Comparison of ENCODE assay signal across 1 cellular context in genomic region chr14:74620497-74620921, GRCh38.
TF ChIP-seq lines count a peak whose summit lies in the region.

No MANE protein-coding gene starts in this region.

TF ChIP-seq in K562, 482 proteins besides CTCF, POLR2A, EP300 and RAD21 (continued from another document and continues in another):
- TF ChIP-seq, protein P1, sequence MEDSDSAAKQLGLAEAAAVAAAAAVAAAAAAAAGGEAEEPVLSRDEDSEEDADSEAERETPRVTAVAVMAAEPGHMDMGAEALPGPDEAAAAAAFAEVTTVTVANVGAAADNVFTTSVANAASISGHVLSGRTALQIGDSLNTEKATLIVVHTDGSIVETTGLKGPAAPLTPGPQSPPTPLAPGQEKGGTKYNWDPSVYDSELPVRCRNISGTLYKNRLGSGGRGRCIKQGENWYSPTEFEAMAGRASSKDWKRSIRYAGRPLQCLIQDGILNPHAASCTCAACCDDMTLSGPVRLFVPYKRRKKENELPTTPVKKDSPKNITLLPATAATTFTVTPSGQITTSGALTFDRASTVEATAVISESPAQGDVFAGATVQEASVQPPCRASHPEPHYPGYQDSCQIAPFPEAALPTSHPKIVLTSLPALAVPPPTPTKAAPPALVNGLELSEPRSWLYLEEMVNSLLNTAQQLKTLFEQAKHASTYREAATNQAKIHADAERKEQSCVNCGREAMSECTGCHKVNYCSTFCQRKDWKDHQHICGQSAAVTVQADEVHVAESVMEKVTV (CRISPR knock-in tag; IDR thresholded peaks at IDR 0.05) = no peak
- no peak for TF ChIP-seq FOXJ3 (CRISPR knock-in tag; IDR thresholded peaks at IDR 0.05)
- no peak for TF ChIP-seq ZNF277 (CRISPR knock-in tag; IDR thresholded peaks at IDR 0.05; ENCODE audit: borderline replicate concordance)
- TF ChIP-seq SMARCA5 (IDR thresholded peaks at IDR 0.05) = peak; percentile 13; the same call in 1 of the 2 replicates
- no peak for TF ChIP-seq IRF2 (CRISPR knock-in tag; IDR thresholded peaks at IDR 0.05)
- no peak for TF ChIP-seq ZNF274 (IDR thresholded peaks at IDR 0.05; ENCODE audit: borderline replicate concordance, low read depth, low read length)
- no peak for TF ChIP-seq PTBP1 (IDR thresholded peaks at IDR 0.05; ENCODE audit: low read depth, low read length)
- no peak for TF ChIP-seq MTF1 (CRISPR knock-in tag; IDR thresholded peaks at IDR 0.05; ENCODE audit: borderline replicate concordance)
- TF ChIP-seq TAF9B (IDR thresholded peaks at IDR 0.05; ENCODE audit: partially characterized antibody) = no peak
- TF ChIP-seq HOXB6 (CRISPR knock-in tag; IDR thresholded peaks at IDR 0.05; ENCODE audit: borderline replicate concordance) = no peak
- no peak for TF ChIP-seq ZZZ3 (IDR thresholded peaks at IDR 0.05)
- TF ChIP-seq BRD4 (IDR thresholded peaks at IDR 0.05) = no peak
- TF ChIP-seq ZNF696 (CRISPR knock-in tag; conservative IDR thresholded peaks at IDR 0.05) = no peak
- TF ChIP-seq ILK (tag; IDR thresholded peaks at IDR 0.05; ENCODE audit: borderline replicate concordance, low read depth) = no peak
- TF ChIP-seq NFE2L1 (tag; IDR thresholded peaks at IDR 0.05; ENCODE audit: borderline replicate concordance, low read depth) = no peak
- no peak for TF ChIP-seq RBM39 (optimal IDR thresholded peaks at IDR 0.05; ENCODE audit: low read depth, low read length)
- no peak for TF ChIP-seq FOXO4 (CRISPR knock-in tag; IDR thresholded peaks at IDR 0.05)
- TF ChIP-seq ELF4 (CRISPR knock-in tag; IDR thresholded peaks at IDR 0.05) = no peak
- TF ChIP-seq FOXP1 (CRISPR knock-in tag; IDR thresholded peaks at IDR 0.05) = no peak
- no peak for TF ChIP-seq L3MBTL2 (IDR thresholded peaks at IDR 0.05)
- no peak for TF ChIP-seq POLR2H (tag; IDR thresholded peaks at IDR 0.05; ENCODE audit: low read depth)
- no peak; the same call in 1 of the 2 replicates for TF ChIP-seq NCOR1 (IDR thresholded peaks at IDR 0.05)
- no peak for TF ChIP-seq PTTG1 (tag; IDR thresholded peaks at IDR 0.05; ENCODE audit: low read depth)
- no peak for TF ChIP-seq ZNF507 (tag; conservative IDR thresholded peaks at IDR 0.05)
- TF ChIP-seq HMG20B (CRISPR knock-in tag; IDR thresholded peaks at IDR 0.05) = no peak
- TF ChIP-seq XRCC3 (IDR thresholded peaks at IDR 0.05) = no peak
- TF ChIP-seq TAL1 (IDR thresholded peaks at IDR 0.05) = peak; percentile 63
- TF ChIP-seq, protein P2, sequence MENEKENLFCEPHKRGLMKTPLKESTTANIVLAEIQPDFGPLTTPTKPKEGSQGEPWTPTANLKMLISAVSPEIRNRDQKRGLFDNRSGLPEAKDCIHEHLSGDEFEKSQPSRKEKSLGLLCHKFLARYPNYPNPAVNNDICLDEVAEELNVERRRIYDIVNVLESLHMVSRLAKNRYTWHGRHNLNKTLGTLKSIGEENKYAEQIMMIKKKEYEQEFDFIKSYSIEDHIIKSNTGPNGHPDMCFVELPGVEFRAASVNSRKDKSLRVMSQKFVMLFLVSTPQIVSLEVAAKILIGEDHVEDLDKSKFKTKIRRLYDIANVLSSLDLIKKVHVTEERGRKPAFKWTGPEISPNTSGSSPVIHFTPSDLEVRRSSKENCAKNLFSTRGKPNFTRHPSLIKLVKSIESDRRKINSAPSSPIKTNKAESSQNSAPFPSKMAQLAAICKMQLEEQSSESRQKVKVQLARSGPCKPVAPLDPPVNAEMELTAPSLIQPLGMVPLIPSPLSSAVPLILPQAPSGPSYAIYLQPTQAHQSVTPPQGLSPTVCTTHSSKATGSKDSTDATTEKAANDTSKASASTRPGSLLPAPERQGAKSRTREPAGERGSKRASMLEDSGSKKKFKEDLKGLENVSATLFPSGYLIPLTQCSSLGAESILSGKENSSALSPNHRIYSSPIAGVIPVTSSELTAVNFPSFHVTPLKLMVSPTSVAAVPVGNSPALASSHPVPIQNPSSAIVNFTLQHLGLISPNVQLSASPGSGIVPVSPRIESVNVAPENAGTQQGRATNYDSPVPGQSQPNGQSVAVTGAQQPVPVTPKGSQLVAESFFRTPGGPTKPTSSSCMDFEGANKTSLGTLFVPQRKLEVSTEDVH (IDR thresholded peaks at IDR 0.05; ENCODE audit: low read depth, partially characterized antibody) = no peak
- TF ChIP-seq GABPB2 (CRISPR knock-in tag; conservative IDR thresholded peaks at IDR 0.05) = no peak
- TF ChIP-seq ZBTB7A (IDR thresholded peaks at IDR 0.05; ENCODE audit: borderline replicate concordance, control insufficient read depth, low read depth, low read length) = no peak
- no peak for TF ChIP-seq CSDE1 (IDR thresholded peaks at IDR 0.05)
- no peak for TF ChIP-seq SRSF1 (IDR thresholded peaks at IDR 0.05; ENCODE audit: low read depth, low read length)
- TF ChIP-seq, protein P3, sequence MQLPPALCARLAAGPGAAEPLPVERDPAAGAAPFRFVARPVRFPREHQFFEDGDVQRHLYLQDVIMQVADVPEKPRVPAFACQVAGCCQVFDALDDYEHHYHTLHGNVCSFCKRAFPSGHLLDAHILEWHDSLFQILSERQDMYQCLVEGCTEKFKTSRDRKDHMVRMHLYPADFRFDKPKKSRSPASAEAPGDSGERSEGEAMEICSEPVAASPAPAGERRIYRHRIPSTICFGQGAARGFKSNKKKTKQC (CRISPR knock-in tag; IDR thresholded peaks at IDR 0.05) = no peak
- no peak for TF ChIP-seq EZH2 (IDR thresholded peaks at IDR 0.05; ENCODE audit: borderline replicate concordance, low read depth, low read length)
- no peak for TF ChIP-seq ERF (CRISPR knock-in tag; IDR thresholded peaks at IDR 0.05)
- no peak for TF ChIP-seq BCOR (IDR thresholded peaks at IDR 0.05)
- TF ChIP-seq ZNF318 (IDR thresholded peaks at IDR 0.05; ENCODE audit: borderline replicate concordance in 1 of 2, low read depth in 1 of 2) = no peak
- TF ChIP-seq ATF1 (CRISPR knock-in tag; IDR thresholded peaks at IDR 0.05) = no peak
- no peak for TF ChIP-seq ATF1 (tag; IDR thresholded peaks at IDR 0.05)
- TF ChIP-seq TOE1 (IDR thresholded peaks at IDR 0.05; ENCODE audit: borderline replicate concordance) = no peak
- TF ChIP-seq TOE1 (CRISPR knock-in tag; IDR thresholded peaks at IDR 0.05; ENCODE audit: borderline replicate concordance, low read depth) = no peak
- no peak for TF ChIP-seq HNRNPL (IDR thresholded peaks at IDR 0.05; ENCODE audit: low read depth, low read length)
- TF ChIP-seq TAF15 (IDR thresholded peaks at IDR 0.05; ENCODE audit: low read depth, low read length) = no peak
- TF ChIP-seq XRCC5 (IDR thresholded peaks at IDR 0.05; ENCODE audit: low read depth, low read length) = no peak
- peak; percentile 84 for TF ChIP-seq SMARCE1 (IDR thresholded peaks at IDR 0.05)
- TF ChIP-seq SNIP1 (IDR thresholded peaks at IDR 0.05; ENCODE audit: low read depth) = no peak
- no peak for TF ChIP-seq ILF3 (IDR thresholded peaks at IDR 0.05; ENCODE audit: borderline replicate concordance)
- TF ChIP-seq TFE3 (CRISPR knock-in tag; IDR thresholded peaks at IDR 0.05) = no peak
- TF ChIP-seq SREBF1 (IDR thresholded peaks at IDR 0.05; ENCODE audit: borderline replicate concordance, low read depth, low read length) = no peak
- TF ChIP-seq MTA2 (IDR thresholded peaks at IDR 0.05; ENCODE audit: low read depth) = 0 out of 2 replicates have a peak, but pooled peaks have one; percentile 53
- TF ChIP-seq ZC3H11A (IDR thresholded peaks at IDR 0.05; ENCODE audit: low read depth, low read length) = no peak
- TF ChIP-seq, protein P4, sequence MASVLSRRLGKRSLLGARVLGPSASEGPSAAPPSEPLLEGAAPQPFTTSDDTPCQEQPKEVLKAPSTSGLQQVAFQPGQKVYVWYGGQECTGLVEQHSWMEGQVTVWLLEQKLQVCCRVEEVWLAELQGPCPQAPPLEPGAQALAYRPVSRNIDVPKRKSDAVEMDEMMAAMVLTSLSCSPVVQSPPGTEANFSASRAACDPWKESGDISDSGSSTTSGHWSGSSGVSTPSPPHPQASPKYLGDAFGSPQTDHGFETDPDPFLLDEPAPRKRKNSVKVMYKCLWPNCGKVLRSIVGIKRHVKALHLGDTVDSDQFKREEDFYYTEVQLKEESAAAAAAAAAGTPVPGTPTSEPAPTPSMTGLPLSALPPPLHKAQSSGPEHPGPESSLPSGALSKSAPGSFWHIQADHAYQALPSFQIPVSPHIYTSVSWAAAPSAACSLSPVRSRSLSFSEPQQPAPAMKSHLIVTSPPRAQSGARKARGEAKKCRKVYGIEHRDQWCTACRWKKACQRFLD (CRISPR knock-in tag; IDR thresholded peaks at IDR 0.05) = no peak
- no peak for TF ChIP-seq GATA2 (CRISPR knock-in tag; IDR thresholded peaks at IDR 0.05)
- TF ChIP-seq KAT2B (IDR thresholded peaks at IDR 0.05; ENCODE audit: low read depth, low read length) = no peak
